In genomic region chr7:135672560-135673359, GRCh38 we compare ENCODE assay signal across 8 cellular contexts. TPM values are rescaled to one million over a fixed set of nuclear protein-coding genes. Genes with fewer than 3 reads are reported as not detected.
DNase-seq lines count a peak whose midpoint lies in the region; ATAC-seq and TF ChIP-seq lines count a peak whose summit lies in the region.

No MANE protein-coding gene starts in this region.

- H3K27ac ChIP-seq in OCI-LY1 (ENCODE audit: low read depth, low read length, poor library complexity, severe bottlenecking) (no peak overlapping the region), mesenchymal stem cell (ENCODE audit: low read length, poor library complexity, severe bottlenecking) (no peak overlapping the region)

- H3K23ac ChIP-seq in mesenchymal stem cell (ENCODE audit: low read length in 2 of 2) = no peak overlapping the region

- H3K4me1 Mint-ChIP-seq in activated CD4-positive, alpha-beta memory T cell treated with anti-CD3 and anti-CD28 coated beads for 36 hours (ENCODE audit: low read depth) = peaks cover 25% of the 10 kb centered on the region

- H3K4me1 ChIP-seq in OCI-LY1 (ENCODE audit: insufficient read depth, low read length, severe bottlenecking) (no peaks in the 10 kb centered on the region), mesenchymal stem cell (ENCODE audit: control insufficient read depth, insufficient read depth, low read depth, low read length) (peaks cover 3% of the 10 kb centered on the region)

- H2BK120ac ChIP-seq in mesenchymal stem cell (ENCODE audit: low read depth, low read length) = no peak overlapping the region

- H3K14ac ChIP-seq in mesenchymal stem cell (ENCODE audit: low read length in 2 of 2) = no peak overlapping the region

- peaks cover 32% of the 10 kb centered on the region for H3K36me3 Mint-ChIP-seq in activated CD4-positive, alpha-beta memory T cell treated with anti-CD3 and anti-CD28 coated beads for 36 hours

- H3K27me3 Mint-ChIP-seq in activated CD4-positive, alpha-beta memory T cell treated with anti-CD3 and anti-CD28 coated beads for 36 hours = no peaks in the 10 kb centered on the region

- ATAC-seq in GM19372 (IDR thresholded peaks at IDR 0.05; ENCODE audit: low read depth, unreplicated experiment) = peak; percentile 68

- no peak overlapping the region for H3K18ac ChIP-seq in mesenchymal stem cell (ENCODE audit: low read depth in 1 of 2, low read length in 2 of 2)

- DNase-seq in Caki2 (ENCODE audit: low read depth) = peak; percentile 30
- peak; percentile 61 for DNase-seq in HPDE6-E6E7 (ENCODE audit: extremely low spot score)
- DNase-seq in dedifferentiated amniotic fluid mesenchymal stem cell (ENCODE audit: extremely low spot score) = peak; percentile 80
- DNase-seq in mesenchymal stem cell = peak; percentile 75
- no peak for DNase-seq in NCI-H128 (lab: John Stamatoyannopoulos, UW; ENCODE audit: unreplicated experiment)
- DNase-seq in activated CD4-positive, alpha-beta memory T cell treated with anti-CD3 and anti-CD28 coated beads for 36 hours = no peak

- H3K27me3 ChIP-seq in OCI-LY1 (ENCODE audit: insufficient read depth, low read length) = no peaks in the 10 kb centered on the region
- no peaks in the 10 kb centered on the region for H3K27me3 ChIP-seq in mesenchymal stem cell (ENCODE audit: control insufficient read depth in 1 of 2, insufficient read depth in 1 of 2, low read length in 2 of 2)

- no peak overlapping the region for H2AFZ ChIP-seq in OCI-LY1 (ENCODE audit: low read length)
- no peak overlapping the region for H2AFZ ChIP-seq in mesenchymal stem cell (ENCODE audit: low read depth, low read length)

- H3K36me3 ChIP-seq in OCI-LY1 (ENCODE audit: insufficient read depth, low read length) (peaks cover 49% of the 10 kb centered on the region), mesenchymal stem cell (ENCODE audit: control insufficient read depth in 1 of 2, insufficient read depth in 2 of 2, low read depth in 1 of 2, low read length in 2 of 2) (peaks cover 7 to 48% of the 10 kb centered on the region in 2 experiments)

- H3K9me3 ChIP-seq in OCI-LY1 (ENCODE audit: low read length) (peaks cover 5% of the 10 kb centered on the region; the same call in 1 of the 2 replicates), mesenchymal stem cell (ENCODE audit: control insufficient read depth, low read length) (no peaks in the 10 kb centered on the region)

- no peak overlapping the region for H2AK5ac ChIP-seq in mesenchymal stem cell (ENCODE audit: low read length, severe bottlenecking)

- H3K79me2 ChIP-seq in OCI-LY1 (ENCODE audit: insufficient read depth, low read length) = peaks cover 34% of the 10 kb centered on the region

- H3K4ac ChIP-seq in mesenchymal stem cell (ENCODE audit: low read depth in 1 of 2, low read length in 2 of 2) = peak overlapping the region in 1 of 2 experiments; percentile 5

- no peaks in the 10 kb centered on the region; the same call in none of the 2 replicates for H4K20me1 ChIP-seq in OCI-LY1 (ENCODE audit: insufficient read depth, low read length)

- H4K91ac ChIP-seq in mesenchymal stem cell (ENCODE audit: low read length) = no peak overlapping the region

- POLR2A ChIA-PET in activated CD4-positive, alpha-beta memory T cell treated with anti-CD3 and anti-CD28 coated beads for 36 hours (lab: Charles Lee) = no interaction called here

- peaks cover 22% of the 10 kb centered on the region for H3K79me1 ChIP-seq in mesenchymal stem cell (replicated peaks; ENCODE audit: low read length, poor library complexity, severe bottlenecking)

- no peak overlapping the region for H2BK15ac ChIP-seq in mesenchymal stem cell (ENCODE audit: low read depth, poor library complexity, severe bottlenecking)

- no peak overlapping the region for H2BK5ac ChIP-seq in mesenchymal stem cell (ENCODE audit: low read depth, low read length, poor library complexity, severe bottlenecking)

- H4K8ac ChIP-seq in mesenchymal stem cell (ENCODE audit: low read length) = no peak overlapping the region

- peak; percentile 96 for TF ChIP-seq CTCF in OCI-LY1 (IDR thresholded peaks at IDR 0.05; ENCODE audit: low read length)

- in situ Hi-C loops in Caki2 (cut with HindIII; ENCODE audit: low pct_unique_long_range_greater_than_20kb, low sequenced_read_pairs) = no loop called here

- 90% methylated on average over 2 of the region's 3 CpGs for WGBS in mesenchymal stem cell

- intact Hi-C loops in activated CD4-positive, alpha-beta memory T cell treated with anti-CD3 and anti-CD28 coated beads for 36 hours (cut with micrococcal nuclease) = loop anchor here (2.0 kb wide), 2 partner anchors 38 to 336 kb away; no protein-coding TSS in a partner anchor

- no peaks in the 10 kb centered on the region for H3K9me3 Mint-ChIP-seq in activated CD4-positive, alpha-beta memory T cell treated with anti-CD3 and anti-CD28 coated beads for 36 hours

- no peaks in the 10 kb centered on the region for H3F3A ChIP-seq in OCI-LY1 (ENCODE audit: insufficient read depth, low read length)

- H3K4me2 ChIP-seq in OCI-LY1 (ENCODE audit: low read length) (no peak overlapping the region), mesenchymal stem cell (ENCODE audit: low read length, poor library complexity, severe bottlenecking) (no peak overlapping the region)

- H2BK12ac ChIP-seq in mesenchymal stem cell (ENCODE audit: low read length in 2 of 2) = no peak overlapping the region

- H3K27ac Mint-ChIP-seq in activated CD4-positive, alpha-beta memory T cell treated with anti-CD3 and anti-CD28 coated beads for 36 hours = no peak overlapping the region

- no peak overlapping the region for H3K4me3 Mint-ChIP-seq in activated CD4-positive, alpha-beta memory T cell treated with anti-CD3 and anti-CD28 coated beads for 36 hours

- H3K9ac ChIP-seq in OCI-LY1 (ENCODE audit: low read length) (no peak overlapping the region), mesenchymal stem cell (ENCODE audit: low read length) (peak overlapping the region; percentile 74)

- H3K4me3 ChIP-seq in OCI-LY1 (ENCODE audit: low read depth, low read length, poor library complexity, severe bottlenecking) (no peak overlapping the region), mesenchymal stem cell (ENCODE audit: insufficient read depth in 1 of 2, low read depth in 1 of 2, low read length in 2 of 2) (no peak overlapping the region)

- H3K9me2 ChIP-seq in OCI-LY1 (ENCODE audit: low read depth, low read length) = no peaks in the 10 kb centered on the region

- CTCF ChIA-PET in activated CD4-positive, alpha-beta memory T cell treated with anti-CD3 and anti-CD28 coated beads for 36 hours (lab: Charles Lee) = interaction anchor here (0.6 to 4.0 kb wide), 21 partner anchors 9 to 398 kb away, joined by 3 to 33 read pairs (median 4); partner anchors contain the start of gene STMP1

RNA-seq across cellular contexts. Expression of gene STMP1, which starts 10.4 kb away (rescaled TPM):
- 15.7 and 29.9 TPM in 2 replicates for total RNA-seq in Caki2 (2014; rRNA removed; shearing (Covaris generic); ENCODE audit: low replicate concordance)
- polyA plus RNA-seq in mesenchymal stem cell (2013, experiment 1 of 2) = 36.7 TPM
- polyA plus RNA-seq in mesenchymal stem cell (2013, experiment 2 of 2) = 39.1 TPM
- 10 to 100 TPM; 17.3 to 17.8 TPM for total RNA-seq in activated CD4-positive, alpha-beta memory T cell treated with anti-CD3 and anti-CD28 coated beads for 36 hours

RNA-seq across cellular contexts. Expression of gene SLC13A4, which starts 55.2 kb away (rescaled TPM):
- not detected in 2 replicates for total RNA-seq in Caki2 (2014; rRNA removed; shearing (Covaris generic); ENCODE audit: low replicate concordance)
- not detected for polyA plus RNA-seq in mesenchymal stem cell (2013, experiment 1 of 2)
- polyA plus RNA-seq in mesenchymal stem cell (2013, experiment 2 of 2) = 0.05 TPM
- total RNA-seq in activated CD4-positive, alpha-beta memory T cell treated with anti-CD3 and anti-CD28 coated beads for 36 hours = not detected

Comparison
In these comparisons a context has a peak if more than half of its experiments do, and no peak if none do; other contexts are left out.
1. DNase-seq: peak in Caki2 (single experiment), HPDE6-E6E7 (single experiment), dedifferentiated amniotic fluid mesenchymal stem cell (single experiment) and mesenchymal stem cell (single experiment); none in NCI-H128 (single experiment) and activated CD4-positive, alpha-beta memory T cell treated with anti-CD3 and anti-CD28 coated beads for 36 hours (single experiment).